In genomic region chrX:115582871-115583729, GRCh38 we compare ENCODE assay signal across 10 cellular contexts. TPM values are rescaled to one million over a fixed set of nuclear protein-coding genes. Genes with fewer than 3 reads are reported as not detected.
DNase-seq lines count a peak whose midpoint lies in the region; ATAC-seq and TF ChIP-seq lines count a peak whose summit lies in the region.
"Had no signal": no experiment of that assay in that cellular context is flagged by ENCODE, and none has a peak within 500 bp of the region (broad histone marks: within the 10 kb centered on the region; RNA-seq: fewer than 3 reads in every experiment).

No MANE protein-coding gene starts in this region.

- TF ChIP-seq CTCF in heart left ventricle (IDR thresholded peaks at IDR 0.05) (no peak), sigmoid colon (IDR thresholded peaks at IDR 0.05) (no peak)

- no peak for TF ChIP-seq POLR2A in heart left ventricle (IDR thresholded peaks at IDR 0.05)
- TF ChIP-seq POLR2A in sigmoid colon (IDR thresholded peaks at IDR 0.05): no peak

- peaks cover 98% of the 10 kb centered on the region for H3K79me2 ChIP-seq in GM23248 (ENCODE audit: insufficient read depth)

- H3F3A ChIP-seq in GM23248 (ENCODE audit: insufficient read depth): peaks cover 32% of the 10 kb centered on the region; the same call in 1 of the 2 replicates

- no peaks in the 10 kb centered on the region for H3K9me3 Mint-ChIP-seq in activated naive CD4-positive, alpha-beta T cell treated with anti-CD3 and anti-CD28 coated beads, Interleukin-2, amount 50 U/mL, for 72 hours
- H3K9me3 Mint-ChIP-seq: activated naive CD8-positive, alpha-beta T cell treated with anti-CD3 and anti-CD28 coated beads, Interleukin-2, amount 10 ng/mL, durations not matched to agents 7 days and 5 days had no signal

- H3K27ac Mint-ChIP-seq in activated naive CD4-positive, alpha-beta T cell treated with anti-CD3 and anti-CD28 coated beads, Interleukin-2, amount 50 U/mL, for 72 hours: no peak overlapping the region
- H3K27ac Mint-ChIP-seq: activated naive CD8-positive, alpha-beta T cell treated with anti-CD3 and anti-CD28 coated beads, Interleukin-2, amount 10 ng/mL, durations not matched to agents 7 days and 5 days had no signal

- intact Hi-C loops in heart left ventricle (cut with DNase I): no loop called here
- intact Hi-C loops in sigmoid colon (cut with DNase I): no loop called here

- 1 to 3% methylated on average over 5 to 8 of the region's 8 CpGs for WGBS in GM23248 (ENCODE audit: low coverage in 1 of 2, low lambda C conversion rate in 2 of 2, missing lambda C conversion rate in 2 of 2), 2 experiments
- WGBS in heart left ventricle, 4 donors: 16 to 29% (median 22%) methylated on average over 8 of the region's 8 CpGs
- 67 to 80% methylated on average over 8 of the region's 8 CpGs for WGBS in sigmoid colon, 2 donors

- no peak for TF ChIP-seq EP300 in sigmoid colon (IDR thresholded peaks at IDR 0.05)

- peak overlapping the region; percentile 47 for H2AFZ ChIP-seq in GM23248

- H4K20me1 ChIP-seq in GM23248 (ENCODE audit: insufficient read depth): no peaks in the 10 kb centered on the region

- no peaks in the 10 kb centered on the region for H3K9me2 ChIP-seq in GM23248 (ENCODE audit: insufficient read depth)

- no peaks in the 10 kb centered on the region for H3K36me3 Mint-ChIP-seq in activated naive CD4-positive, alpha-beta T cell treated with anti-CD3 and anti-CD28 coated beads, Interleukin-2, amount 50 U/mL, for 72 hours
- H3K36me3 Mint-ChIP-seq: activated naive CD8-positive, alpha-beta T cell treated with anti-CD3 and anti-CD28 coated beads, Interleukin-2, amount 10 ng/mL, durations not matched to agents 7 days and 5 days had no signal

- H3K4me1 ChIP-seq in GM23248 (ENCODE audit: insufficient read depth) (peaks cover 44% of the 10 kb centered on the region), heart left ventricle (peaks cover 0 to 58% (median 15%) of the 10 kb centered on the region in 12 donors), sigmoid colon (peaks cover 0 to 27% (median 11%) of the 10 kb centered on the region in 4 donors)

- peak overlapping the region; percentile 76 for H3K4me2 ChIP-seq in GM23248 (ENCODE audit: unreplicated experiment)

- peak in 3 of 4 donors; percentile 21 to 60 (median 42) for ATAC-seq in heart left ventricle
- ATAC-seq in GM18870 (IDR thresholded peaks at IDR 0.05; ENCODE audit: unreplicated experiment): no peak
- no peak for ATAC-seq in GM21367 (IDR thresholded peaks at IDR 0.05; ENCODE audit: unreplicated experiment)
- ATAC-seq in activated naive CD4-positive, alpha-beta T cell treated with anti-CD3 and anti-CD28 coated beads, Interleukin-2, amount 50 U/mL, for 72 hours: no peak

- no peaks in the 10 kb centered on the region for H3K9me3 ChIP-seq in GM23248 (ENCODE audit: low read depth)
- no peaks in the 10 kb centered on the region for H3K9me3 ChIP-seq in heart left ventricle
- no peaks in the 10 kb centered on the region for H3K9me3 ChIP-seq in sigmoid colon

- no peaks in the 10 kb centered on the region for H3K36me3 ChIP-seq in GM23248 (ENCODE audit: low read depth)
- peaks cover 0 to 4% (median 0%) of the 10 kb centered on the region in 9 donors for H3K36me3 ChIP-seq in heart left ventricle
- H3K36me3 ChIP-seq in sigmoid colon: no peaks in the 10 kb centered on the region

- DNase-seq in GM23248: peak; percentile 65
- DNase-seq in heart left ventricle: no peak
- no peak for DNase-seq in sigmoid colon
- no peak for DNase-seq in DMS53 treated with DMSO at 0.1 percent for 48 hours (lab: John Stamatoyannopoulos, UW; ENCODE audit: unreplicated experiment)
- no peak for DNase-seq in activated naive CD4-positive, alpha-beta T cell treated with anti-CD3 and anti-CD28 coated beads, Interleukin-2, amount 50 U/mL, for 72 hours (ENCODE audit: low spot score in 2 of 2)
- DNase-seq: activated naive CD8-positive, alpha-beta T cell treated with anti-CD3 and anti-CD28 coated beads, Interleukin-2, amount 10 ng/mL, durations not matched to agents 7 days and 5 days; DMS79 treated with DMSO at 0.1 percent for 48 hours had no signal

- in situ Hi-C loops in GM23248 (cut with MboI): no loop called here

- H3K27ac ChIP-seq in GM23248 (peak overlapping the region; percentile 77), angular gyrus (ENCODE audit: low read depth, low read length) (peak overlapping the region; percentile 48), heart left ventricle (peak overlapping the region; percentile 1 to 77 (median 66)), sigmoid colon (peak overlapping the region; percentile 45 to 72 (median 62))

- H3K4me3 ChIP-seq in GM23248: peak overlapping the region; percentile 67
- peak overlapping the region in 6 of 12 donors; percentile 15 to 30 (median 21) for H3K4me3 ChIP-seq in heart left ventricle
- peak overlapping the region in 2 of 4 donors; percentile 5 to 17 for H3K4me3 ChIP-seq in sigmoid colon

- peak overlapping the region; percentile 70 for H3K9ac ChIP-seq in GM23248

- H3K27me3 ChIP-seq in GM23248 (replicated peaks; ENCODE audit: insufficient read depth) (no peaks in the 10 kb centered on the region), heart left ventricle (peaks cover 0 to 24% (median 0%) of the 10 kb centered on the region in 9 donors), sigmoid colon (no peaks in the 10 kb centered on the region)

RNA-seq across cellular contexts. Expression of gene PLS3, which starts 22.1 kb away (rescaled TPM):
- total RNA-seq in GM23248 (2014; rRNA removed; shearing (Covaris generic)): 118 and 136 TPM in 2 replicates
- 137 and 139 TPM in 2 replicates for polyA plus RNA-seq in GM23248 (2016; fragmentation: Nextera tagmentation; extraction: Ambion mirVana)
- total RNA-seq in heart left ventricle: 10 to 100 TPM; 33.6 to 61.8 (median 36.6) TPM
- polyA plus RNA-seq in heart left ventricle: 10 to 100 TPM; 17.5 to 42.7 TPM
- 10 to 100 TPM; 50.2 to 71.5 (median 59.2) TPM for total RNA-seq in sigmoid colon
- polyA plus RNA-seq in sigmoid colon: 10 to 100 TPM in 2 of 3 donors, 1 to 10 TPM in 1; 8.3 to 23.1 (median 13.2) TPM
- 1 to 10 TPM in 1 of 2 donors, under 1 TPM in 1; 0.84 to 2.2 TPM for total RNA-seq in activated naive CD4-positive, alpha-beta T cell treated with anti-CD3 and anti-CD28 coated beads, Interleukin-2, amount 50 U/mL, for 72 hours

Comparison
In these comparisons a context has a peak if more than half of its experiments do, and no peak if none do; other contexts are left out.
1. ATAC-seq: peak in heart left ventricle (3 of 4); none in GM18870 (single experiment), GM21367 (single experiment) and activated naive CD4-positive, alpha-beta T cell treated with anti-CD3 and anti-CD28 coated beads, Interleukin-2, amount 50 U/mL, for 72 hours (0 of 2).
2. RNA of gene PLS3, which starts 22.1 kb away (total RNA-seq): 118 to 136 TPM in GM23248, 50.2 to 71.5 TPM in sigmoid colon and 33.6 to 61.8 TPM in heart left ventricle; 0.84 to 2.2 TPM in activated naive CD4-positive, alpha-beta T cell treated with anti-CD3 and anti-CD28 coated beads, Interleukin-2, amount 50 U/mL, for 72 hours; every median in the first group is over 10 times any median in the second.
3. Peak in every context shown above with its lines, with median percentiles within 50 percentile points of each other: H3K27ac ChIP-seq.